Comparison of ENCODE assay signal across 8 cellular contexts in genomic region chr19:3687774-3688706, GRCh38. TPM values are rescaled to one million over a fixed set of nuclear protein-coding genes. Genes with fewer than 3 reads are reported as not detected.
DNase-seq lines count a peak whose midpoint lies in the region; ATAC-seq and TF ChIP-seq lines count a peak whose summit lies in the region.

No MANE protein-coding gene starts in this region.

- in situ Hi-C loops in gastrocnemius medialis (cut with MboI; ENCODE audit: low sequenced_read_pairs in 4 of 4), result no loop called here

- no peaks in the 10 kb centered on the region for H3K27me3 ChIP-seq in WERI-Rb-1 (ENCODE audit: insufficient read depth, low read depth, severe bottlenecking)
- no peaks in the 10 kb centered on the region for H3K27me3 ChIP-seq in gastrocnemius medialis

- H3K36me3 ChIP-seq in WERI-Rb-1 (peaks cover 61% of the 10 kb centered on the region), gastrocnemius medialis (no peaks in the 10 kb centered on the region)

- TF ChIP-seq POLR2A in gastrocnemius medialis (IDR thresholded peaks at IDR 0.05), result no peak

- ATAC-seq in gastrocnemius medialis, result no peak
- no peak for ATAC-seq in HG03159 (IDR thresholded peaks at IDR 0.05; ENCODE audit: unreplicated experiment)
- ATAC-seq in HG02642 (IDR thresholded peaks at IDR 0.05; ENCODE audit: poor library complexity, unreplicated experiment), result no peak

- peaks cover 0 to 3% of the 10 kb centered on the region in 2 donors for H3K4me1 ChIP-seq in gastrocnemius medialis

- intact Hi-C loops in gastrocnemius medialis (cut with DNase I; ENCODE audit: low total_unique reads), result no loop called here

- H3K27ac ChIP-seq in WERI-Rb-1 (peak overlapping the region; percentile 28; the same call in 1 of the 2 replicates), gastrocnemius medialis (peak overlapping the region; percentile 47 to 69 (median 61))

- DNase-seq in GM19238 (ENCODE audit: insufficient read length, low spot score) (peak; percentile 67), WERI-Rb-1 (no peak), epithelial cell of esophagus (ENCODE audit: low read depth) (peak; percentile 26), gastrocnemius medialis (no peak), NK-92 (lab: John Stamatoyannopoulos, UW; ENCODE audit: unreplicated experiment) (no peak), NCI-H1694 treated with DMSO at 0.1 percent for 48 hours (lab: John Stamatoyannopoulos, UW) (no peak)

- TF ChIP-seq CTCF in WERI-Rb-1 (IDR thresholded peaks at IDR 0.05; ENCODE audit: low read depth, low read length) (no peak), epithelial cell of esophagus (IDR thresholded peaks at IDR 0.05; ENCODE audit: insufficient read depth, low read depth, low read length, missing control alignments) (no peak), gastrocnemius medialis (IDR thresholded peaks at IDR 0.05 in 4 of 5, conservative IDR thresholded peaks at IDR 0.05 in 1 of 5) (no peak)

- H3K9me3 ChIP-seq in WERI-Rb-1 (ENCODE audit: severe bottlenecking) (peaks cover 4% of the 10 kb centered on the region), gastrocnemius medialis (no peaks in the 10 kb centered on the region)

- H3K4me3 ChIP-seq in WERI-Rb-1 (ENCODE audit: low read depth, low read length) (no peak overlapping the region), epithelial cell of esophagus (ENCODE audit: low read length) (no peak overlapping the region), gastrocnemius medialis (peak overlapping the region in 1 of 4 donors; percentile 8)

RNA-seq across cellular contexts. Expression of gene PIP5K1C, which starts 12.2 kb away (rescaled TPM):
- 10 to 100 TPM in 3 of 4 donors, 1 to 10 TPM in 1; 8.2 to 18.0 (median 17.3) TPM for total RNA-seq in gastrocnemius medialis

RNA-seq across cellular contexts. Expression of gene TJP3, which starts 20.1 kb away (rescaled TPM):
- total RNA-seq in gastrocnemius medialis, result 1 to 10 TPM in 3 of 4 donors, under 1 TPM in 1; 0.67 to 3.7 (median 1.7) TPM

Comparison
In these comparisons a context has a peak if more than half of its experiments do, and no peak if none do; other contexts are left out.
1. DNase-seq: peak in GM19238 (single experiment) and epithelial cell of esophagus (single experiment); none in WERI-Rb-1 (single experiment), gastrocnemius medialis (0 of 2), NK-92 (single experiment) and NCI-H1694 treated with DMSO at 0.1 percent for 48 hours (single experiment).